Comparison of ENCODE assay signal across 23 cellular contexts in genomic region chr10:81943583-81943982, GRCh38.
"Had no signal": no experiment of that assay in that cellular context is flagged by ENCODE, and none has a peak within 500 bp of the region (broad histone marks: within the 10 kb centered on the region; RNA-seq: fewer than 3 reads in every experiment).

No MANE protein-coding gene starts in this region.

- H3K9me3 ChIP-seq: MG63, SJCRH30 had no signal

- H3K27ac ChIP-seq: RWPE1, SJCRH30, SK-N-MC had no signal

- H3K27ac Mint-ChIP-seq: T-cell; T-helper 1 cell treated with Interleukin-12 subunit alpha and Interleukin-12 subunit beta and Interleukin-4 antibody, amounts not matched to agents 30 μg/mL and 1 μg/mL, for 36 hours had no signal

- H3K36me3 Mint-ChIP-seq: T-cell had no signal

- ATAC-seq: Panc1, PC-3, T-cell had no signal

- H3K4me3 Mint-ChIP-seq: T-cell; T-helper 1 cell treated with Interleukin-12 subunit alpha and Interleukin-12 subunit beta and Interleukin-4 antibody, amounts not matched to agents 30 μg/mL and 1 μg/mL, for 36 hours had no signal

- H3K4me3 ChIP-seq: MG63, SJCRH30, SK-N-MC had no signal

- H3K4me1 ChIP-seq: SJCRH30 had no signal

- H3K27me3 ChIP-seq: MG63, SJCRH30 had no signal

- H3K36me3 ChIP-seq: MG63, SJCRH30 had no signal

- DNase-seq: KBM-7, MG63, NCI-H1092, NCI-H1105 treated with DMSO at 0.1 percent for 48 hours, NCI-H1417 treated with DMSO at 0.1 percent for 48 hours, NCI-H146, NCI-H1694 treated with DMSO at 0.1 percent for 48 hours, NCI-H1930, NCI-H2081, NCI-H2107, NCI-H2227 treated with DMSO at 0.1 percent for 48 hours, NCI-H524, NCI-H526 treated with DMSO at 0.1 percent for 48 hours, NCI-H774, PC-3, SHP77 treated with DMSO at 0.1 percent for 48 hours, SJCRH30, SW 1271, T-cell had no signal

- H3K4me1 Mint-ChIP-seq: T-cell had no signal

- H3K27me3 Mint-ChIP-seq: T-cell had no signal
